In the genomic region with DNA sequence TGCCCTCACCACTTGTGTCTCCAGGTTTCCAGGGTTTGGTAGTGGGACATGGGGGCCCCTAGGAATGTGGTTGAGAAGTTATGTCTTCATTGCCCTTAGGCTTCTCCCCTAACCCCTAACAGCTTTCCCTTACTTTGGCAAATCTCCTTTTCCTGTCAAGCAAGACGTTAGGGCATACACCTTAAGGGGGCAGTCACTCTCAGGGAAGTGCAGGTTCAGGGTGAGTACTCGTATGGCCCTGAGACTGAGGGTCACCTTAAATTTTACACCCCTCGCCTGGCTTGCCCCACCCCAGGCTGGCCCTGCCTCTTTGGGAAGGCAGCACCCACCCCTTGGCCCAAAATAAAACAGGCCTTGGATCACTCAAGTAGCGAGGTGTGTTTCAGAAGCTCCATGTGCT, we compare ENCODE assay signal across 29 cellular contexts.
"Had no signal": no experiment of that assay in that cellular context is flagged by ENCODE, and none has a peak within 500 bp of the region (broad histone marks: within the 10 kb centered on the region; RNA-seq: fewer than 3 reads in every experiment).

No MANE protein-coding gene starts in this region.

- H3K36me3 ChIP-seq: SJSA1 had no signal

- H3K27ac ChIP-seq: SJSA1 had no signal

- H3K9me3 ChIP-seq: SJSA1, SK-N-SH had no signal

- H3K4me1 ChIP-seq: SJSA1 had no signal

- H3K4me2 ChIP-seq: SK-N-SH had no signal

- H3K4me3 ChIP-seq: SJSA1 had no signal

- H3K9ac ChIP-seq: SK-N-SH had no signal

- FAIRE-seq: TTC549 had no signal

- DNase-seq: activated B cell treated with CpG ODN at 0.5 μM for 24 hours; activated CD4-positive, alpha-beta memory T cell treated with anti-CD3 and anti-CD28 coated beads for 36 hours; activated CD4-positive, alpha-beta T cell treated with anti-CD3 and anti-CD28 coated beads for 4 hours; activated CD4-positive, alpha-beta T cell treated with anti-CD3 and anti-CD28 coated beads, Interleukin-2, amount 50 U/mL, for 1 hour; activated CD4-positive, CD25-positive, alpha-beta regulatory T cell treated with anti-CD3 and anti-CD28 coated beads, Interleukin-2, amount 50 U/mL, for 72 hours; activated CD8-positive, alpha-beta memory T cell treated with anti-CD3 and anti-CD28 coated beads, Interleukin-2, amount 50 U/mL, for 4 hours; activated effector memory CD4-positive, alpha-beta T cell treated with Interleukin-2 at 50 U/mL for 16 hours; activated naive CD4-positive, alpha-beta T cell treated with anti-CD3 and anti-CD28 coated beads, Interleukin-2, amount 10 ng/mL, durations not matched to agents 7 days and 5 days; activated naive CD8-positive, alpha-beta T cell treated with anti-CD3 and anti-CD28 coated beads, Interleukin-2, amount 50 U/mL, for 24 hours; activated T-cell treated with anti-CD3 and anti-CD28 coated beads for 4 hours; activated T-cell treated with anti-CD3 and anti-CD28 coated beads, Interleukin-2, amount 50 U/mL, for 4 hours; anterior cingulate cortex; caudate nucleus; Karpas-422; NCI-H1105; NCI-H1417 treated with DMSO at 0.1 percent for 48 hours; NCI-H187 treated with DMSO at 0.1 percent for 48 hours; NCI-H2081 treated with DMSO at 0.1 percent for 48 hours; NCI-H226; NCI-H446 treated with DMSO at 0.1 percent for 48 hours; NCI-H524; NCI-H69; NCI-H82; RPMI8226; SHP77 treated with DMSO at 0.1 percent for 48 hours; SK-N-SH had no signal

- ATAC-seq: activated naive CD8-positive, alpha-beta T cell treated with anti-CD3 and anti-CD28 coated beads, Interleukin-2, amount 50 U/mL, for 24 hours; activated T-cell treated with anti-CD3 and anti-CD28 coated beads, Interleukin-2, amount 50 U/mL, for 4 hours; Panc1 had no signal
